ENCODE assay signal across 13 cellular contexts in the genomic region with DNA sequence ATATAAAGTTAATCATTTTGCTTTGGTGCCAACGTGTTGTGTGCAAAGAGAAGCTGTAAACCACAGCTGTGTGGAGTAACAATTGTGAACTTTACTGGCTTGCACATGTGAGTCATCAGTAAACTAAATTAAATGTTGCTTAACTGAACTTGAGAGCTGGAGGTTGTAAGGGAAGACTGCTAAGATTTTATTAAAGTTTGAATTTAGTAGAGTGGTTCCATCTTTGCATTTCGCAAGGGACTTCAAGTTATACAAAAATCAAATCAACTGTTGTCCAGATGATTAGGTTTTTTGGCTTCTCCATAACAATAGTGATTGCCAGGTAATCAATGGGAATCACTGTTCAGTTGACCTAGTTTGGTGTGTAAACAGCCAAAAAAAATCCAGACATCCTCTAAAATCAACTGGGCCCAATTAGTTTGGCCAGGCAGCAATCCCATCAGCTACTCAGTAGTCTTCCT.
DNase-seq lines count a peak whose midpoint lies in the region; ATAC-seq and TF ChIP-seq lines count a peak whose summit lies in the region.
"Had no signal": no experiment of that assay in that cellular context is flagged by ENCODE, and none has a peak within 500 bp of the region (broad histone marks: within the 10 kb centered on the region; RNA-seq: fewer than 3 reads in every experiment).

No MANE protein-coding gene starts in this region.

- ATAC-seq in foreskin keratinocyte, result peak; percentile 37
- ATAC-seq in GM19397 (IDR thresholded peaks at IDR 0.05; ENCODE audit: unreplicated experiment), result no peak

- no peak for TF ChIP-seq POLR2A in breast epithelium (IDR thresholded peaks at IDR 0.05)

- H3K27ac Mint-ChIP-seq in MCF 10A (ENCODE audit: low read depth, unreplicated experiment) (no peak overlapping the region), nephron progenitor cell (no peak overlapping the region)
- H3K27ac Mint-ChIP-seq: neural progenitor cell had no signal

- peak overlapping the region in 1 of 2 donors; percentile 28 for H3K27ac ChIP-seq in breast epithelium
- no peak overlapping the region for H3K27ac ChIP-seq in foreskin keratinocyte
- H3K27ac ChIP-seq: adrenal gland, neural progenitor cell had no signal

- intact Hi-C loops in MCF 10A (cut with micrococcal nuclease) (no loop called here), breast epithelium (cut with DNase I; ENCODE audit: low total_unique reads) (no loop called here)

- H3K4me3 ChIP-seq in breast epithelium (no peak overlapping the region), adipocyte (ENCODE audit: low read length) (no peak overlapping the region)
- H3K4me3 ChIP-seq: adrenal gland, neural progenitor cell had no signal

- H3K36me3 Mint-ChIP-seq in MCF 10A (ENCODE audit: insufficient read depth, unreplicated experiment) (no peaks in the 10 kb centered on the region), nephron progenitor cell (ENCODE audit: low read depth) (no peaks in the 10 kb centered on the region)
- H3K36me3 Mint-ChIP-seq: neural progenitor cell had no signal

- BruUV-seq in MCF 10A (replicated peaks; lab: Mats Ljungman, UMichigan), result no TSS peak

- H3K4me1 ChIP-seq in breast epithelium (no peaks in the 10 kb centered on the region), adipocyte (ENCODE audit: control insufficient read depth, insufficient read depth, low read length) (peaks cover 27% of the 10 kb centered on the region), foreskin keratinocyte (no peaks in the 10 kb centered on the region)
- H3K4me1 ChIP-seq: adrenal gland, neural progenitor cell had no signal

- H3K9me3 Mint-ChIP-seq in MCF 10A (ENCODE audit: unreplicated experiment), result no peaks in the 10 kb centered on the region
- H3K9me3 Mint-ChIP-seq in nephron progenitor cell, result no peaks in the 10 kb centered on the region
- H3K9me3 Mint-ChIP-seq: neural progenitor cell had no signal

- H3K4me3 Mint-ChIP-seq in MCF 10A (ENCODE audit: unreplicated experiment), result no peak overlapping the region
- no peak overlapping the region for H3K4me3 Mint-ChIP-seq in nephron progenitor cell
- H3K4me3 Mint-ChIP-seq: neural progenitor cell had no signal

- peak; percentile 75 for DNase-seq in MCF 10A (ENCODE audit: unreplicated experiment)
- DNase-seq in breast epithelium (ENCODE audit: low spot score in 2 of 2), result no peak
- peak; percentile 79 for DNase-seq in adipocyte (ENCODE audit: low read depth)
- DNase-seq in foreskin keratinocyte, result peak; percentile 40 to 44
- DNase-seq in NAMALWA (ENCODE audit: low spot score), result no peak
- DNase-seq in dermis blood vessel endothelial cell, result no peak
- no peak for DNase-seq in nephron progenitor cell
- DNase-seq: adrenal gland; DMS79; NCI-H1436 treated with DMSO at 0.1 percent for 48 hours; stimulated activated naive CD4-positive, alpha-beta T cell treated with Interleukin-2 at 50 U/mL for 16 hours had no signal

- POLR2A ChIA-PET in MCF 10A (lab: Yijun Ruan, JAX), result interaction anchor here (0.6 to 1.3 kb wide), 8 partner anchors 14 to 314 kb away, joined by 3 to 7 read pairs (median 3); no protein-coding TSS in a partner anchor

- CTCF ChIA-PET in MCF 10A (lab: Yijun Ruan, JAX), result interaction anchor here (0.6 to 8.8 kb wide), 7 partner anchors 10 to 433 kb away, joined by 3 to 59 read pairs (median 3); no protein-coding TSS in a partner anchor

- no peak overlapping the region for H3K9ac ChIP-seq in adipocyte (ENCODE audit: low read length)
- H3K9ac ChIP-seq: neural progenitor cell had no signal

- H3K27me3 Mint-ChIP-seq in MCF 10A (ENCODE audit: insufficient read depth, unreplicated experiment), result peaks cover 11% of the 10 kb centered on the region
- H3K27me3 Mint-ChIP-seq in nephron progenitor cell (ENCODE audit: low read depth, poor library complexity), result no peaks in the 10 kb centered on the region

- H3K27me3 ChIP-seq in breast epithelium (no peaks in the 10 kb centered on the region), adipocyte (replicated peaks; ENCODE audit: control insufficient read depth, insufficient read depth, low read length) (peaks cover 9% of the 10 kb centered on the region), foreskin keratinocyte (peaks cover 10% of the 10 kb centered on the region)
- H3K27me3 ChIP-seq: neural progenitor cell had no signal

- no peak for TF ChIP-seq CTCF in MCF 10A (IDR thresholded peaks at IDR 0.05; ENCODE audit: unreplicated experiment)
- TF ChIP-seq CTCF in breast epithelium (IDR thresholded peaks at IDR 0.05), result no peak
- TF ChIP-seq CTCF in foreskin keratinocyte (conservative IDR thresholded peaks at IDR 0.05), result no peak
- TF ChIP-seq CTCF in nephron progenitor cell (IDR thresholded peaks at IDR 0.05), result no peak

- H3K4me1 Mint-ChIP-seq in MCF 10A (ENCODE audit: insufficient read depth, unreplicated experiment), result no peaks in the 10 kb centered on the region
- peaks cover 19% of the 10 kb centered on the region for H3K4me1 Mint-ChIP-seq in nephron progenitor cell

- H3K36me3 ChIP-seq in breast epithelium (no peaks in the 10 kb centered on the region), adipocyte (ENCODE audit: control insufficient read depth, insufficient read depth, low read length, severe bottlenecking) (no peaks in the 10 kb centered on the region)
- H3K36me3 ChIP-seq: adrenal gland, neural progenitor cell had no signal

- no peaks in the 10 kb centered on the region for H3K9me3 ChIP-seq in breast epithelium
- no peaks in the 10 kb centered on the region for H3K9me3 ChIP-seq in adipocyte (ENCODE audit: control insufficient read depth, low read length)
- H3K9me3 ChIP-seq: adrenal gland had no signal

Comparison
In these comparisons a context has a peak if more than half of its experiments do, and no peak if none do; other contexts are left out.
1. DNase-seq: peak in MCF 10A (single experiment), adipocyte (single experiment) and foreskin keratinocyte (2 of 2); none in breast epithelium (0 of 2), NAMALWA (single experiment), dermis blood vessel endothelial cell (single experiment) and nephron progenitor cell (single experiment).